In the genomic region with DNA sequence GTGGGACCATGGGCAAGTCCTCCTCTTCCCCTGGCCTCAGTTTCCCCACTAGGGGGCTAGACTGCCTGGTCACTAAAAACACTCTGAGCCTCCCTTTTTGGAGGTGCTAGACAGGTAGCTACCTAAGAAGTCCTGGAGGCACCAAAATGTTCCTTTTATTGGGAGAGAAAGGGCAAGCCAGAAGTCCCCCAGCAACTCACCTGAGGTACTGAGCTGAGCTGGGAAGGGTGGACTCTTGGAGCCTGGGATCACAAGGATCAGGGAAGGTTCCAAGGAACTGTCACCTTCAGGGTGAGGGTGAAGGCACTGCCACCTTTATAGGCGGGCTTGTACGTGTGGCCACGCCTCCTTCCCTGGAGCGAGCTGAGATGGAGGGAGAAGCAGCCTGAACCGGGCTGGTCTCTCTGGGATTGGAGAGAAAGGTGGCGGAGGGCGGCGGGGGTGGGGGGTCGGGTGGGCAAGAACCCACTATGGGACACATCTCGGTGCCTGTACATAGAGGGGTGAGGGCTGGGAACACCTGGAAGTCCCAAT, we compare ENCODE assay signal across 8 cellular contexts. TPM values are rescaled to one million over a fixed set of nuclear protein-coding genes. Genes with fewer than 3 reads are reported as not detected.
A peak's percentile ranks its signal among the peaks of the same experiment; 100 is the strongest.
DNase-seq lines count a peak whose midpoint lies in the region; ATAC-seq, FAIRE-seq and TF ChIP-seq lines count a peak whose summit lies in the region.

A gene with protein sequence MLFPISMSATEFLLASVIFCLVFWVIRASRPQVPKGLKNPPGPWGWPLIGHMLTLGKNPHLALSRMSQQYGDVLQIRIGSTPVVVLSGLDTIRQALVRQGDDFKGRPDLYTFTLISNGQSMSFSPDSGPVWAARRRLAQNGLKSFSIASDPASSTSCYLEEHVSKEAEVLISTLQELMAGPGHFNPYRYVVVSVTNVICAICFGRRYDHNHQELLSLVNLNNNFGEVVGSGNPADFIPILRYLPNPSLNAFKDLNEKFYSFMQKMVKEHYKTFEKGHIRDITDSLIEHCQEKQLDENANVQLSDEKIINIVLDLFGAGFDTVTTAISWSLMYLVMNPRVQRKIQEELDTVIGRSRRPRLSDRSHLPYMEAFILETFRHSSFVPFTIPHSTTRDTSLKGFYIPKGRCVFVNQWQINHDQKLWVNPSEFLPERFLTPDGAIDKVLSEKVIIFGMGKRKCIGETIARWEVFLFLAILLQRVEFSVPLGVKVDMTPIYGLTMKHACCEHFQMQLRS (minus strand): TSS at position 288 of the 534 bp plus-strand sequence. CDS start 2,431 bp downstream, outside the sequence.

- H3K9me3 ChIP-seq in SJCRH30 (replicated peaks): no peaks in the 10 kb centered on the region
- H3K9me3 ChIP-seq in K562 (replicated peaks; ENCODE audit: control insufficient read depth, insufficient read depth, low read depth, low read length): no peaks in the 10 kb centered on the region

- ATAC-seq in K562 (peak; percentile 27; the same call in 1 of the 3 replicates), GM19023 (IDR thresholded peaks at IDR 0.05; ENCODE audit: unreplicated experiment) (no peak)

- no peaks in the 10 kb centered on the region for H3K36me3 ChIP-seq in SJCRH30
- H3K36me3 ChIP-seq in K562 (ENCODE audit: control insufficient read depth, insufficient read depth, low read length): no peaks in the 10 kb centered on the region
- H3K36me3 ChIP-seq in kidney epithelial cell (ENCODE audit: control insufficient read depth, insufficient read depth, low read length): no peaks in the 10 kb centered on the region

- TF ChIP-seq POLR2A in K562 (conservative IDR thresholded peaks at IDR 0.05): no peak

- in situ Hi-C loops in K562 (cut with MboI): no loop called here

- H3K27ac ChIP-seq in SJCRH30: no peak within 1 kb of the TSS
- H3K27ac ChIP-seq in K562 (ENCODE audit: extremely low read depth, low read depth, low read length): no peak within 1 kb of the TSS

- no peak for TF ChIP-seq RAD21 in K562 (CRISPR knock-in tag; conservative IDR thresholded peaks at IDR 0.05 in 1 of 2, IDR thresholded peaks at IDR 0.05 in 1 of 2)

- H4K20me1 ChIP-seq in K562 (replicated peaks; ENCODE audit: control insufficient read depth, insufficient read depth, low read length): no peaks in the 10 kb centered on the region

- CTCF ChIA-PET in K562 (lab: Yijun Ruan, JAX; ENCODE audit: low intra/inter-chr PET ratio): no interaction called here

- peak within 1 kb of the TSS in 1 of 2 experiments; percentile 45; a peak in 2 of 4 replicates for H3K9ac ChIP-seq in K562 (ENCODE audit: insufficient read depth in 1 of 2, low read depth in 2 of 2, low read length in 2 of 2)

- no TSS peak for BruUV-seq in K562 (replicated peaks; lab: Mats Ljungman, UMichigan)

- intact Hi-C loops in K562 (cut with micrococcal nuclease): no loop called here

- H3K4me1 ChIP-seq in SJCRH30 (no peaks in the 10 kb centered on the region), K562 (replicated peaks in 1 of 2; ENCODE audit: control insufficient read depth in 2 of 2, insufficient read depth in 2 of 2, low read length in 2 of 2) (peaks cover 5 to 19% of the 10 kb centered on the region in 2 experiments; a peak in 2 of 5 replicates)

- POLR2A ChIA-PET in K562 (lab: Yijun Ruan, JAX): interaction anchor here (0.6 to 1.3 kb wide), 4 partner anchors 10 to 46 kb away, joined by 3 read pairs; no protein-coding TSS in a partner anchor

- DNase-seq in NCI-H1417 (lab: John Stamatoyannopoulos, UW): peak; percentile 39 to 54 (median 51)
- DNase-seq in NCI-H1417 treated with DMSO at 0.1 percent for 48 hours (lab: John Stamatoyannopoulos, UW): no peak
- DNase-seq in SJCRH30: no peak
- peak in 1 of 4 experiments; percentile 35 for DNase-seq in K562 (ENCODE audit: extremely low read depth in 1 of 4, low spot score in 3 of 4)
- no peak for DNase-seq in kidney epithelial cell (ENCODE audit: low read depth)
- DNase-seq in stimulated activated CD4-positive, alpha-beta T cell treated with anti-CD3 and anti-CD28 coated beads, Interleukin-2, amount 100 ng/mL, for 4 hours (ENCODE audit: low read depth): peak; percentile 19
- no peak for DNase-seq in middle frontal gyrus (ENCODE audit: extremely low spot score, low spot score)

- TF ChIP-seq CTCF in K562 (IDR thresholded peaks at IDR 0.05 in 2 of 3, conservative IDR thresholded peaks at IDR 0.05 in 1 of 3; ENCODE audit: insufficient read depth in 2 of 3, low read depth in 1 of 3, low read length in 3 of 3) (no peak), kidney epithelial cell (IDR thresholded peaks at IDR 0.05; ENCODE audit: insufficient read depth, low read length, poor library complexity, severe bottlenecking) (no peak)

- WGBS in K562 (ENCODE audit: insufficient coverage, low coverage, missing lambda C conversion rate): 0% methylated on average over 4 of the region's 10 CpGs

- H2AFZ ChIP-seq in K562 (ENCODE audit: low read depth, low read length): no peak within 1 kb of the TSS; the same call in 1 of the 2 replicates

- H3K4me3 ChIP-seq in SJCRH30 (peak within 1 kb of the TSS; percentile 46), K562 (peak within 1 kb of the TSS; percentile 10), kidney epithelial cell (ENCODE audit: low read depth, low read length) (peak within 1 kb of the TSS; percentile 30)

- H3K27me3 ChIP-seq in SJCRH30 (peaks cover 8% of the 10 kb centered on the region; the same call in 1 of the 2 replicates), K562 (ENCODE audit: control insufficient read depth in 2 of 2, insufficient read depth in 2 of 2, low read length in 2 of 2) (peaks cover 39 to 74% of the 10 kb centered on the region in 2 experiments), kidney epithelial cell (ENCODE audit: control insufficient read depth, insufficient read depth, low read length) (peaks cover 32% of the 10 kb centered on the region)

- H3K9me1 ChIP-seq in K562 (ENCODE audit: control insufficient read depth, insufficient read depth, low read length): no peaks in the 10 kb centered on the region

- no peaks in the 10 kb centered on the region for H3K79me2 ChIP-seq in K562 (ENCODE audit: control insufficient read depth, insufficient read depth, low read length)

- peak within 1 kb of the TSS; percentile 12 for H3K4me2 ChIP-seq in K562 (ENCODE audit: insufficient read depth, low read length)

- FAIRE-seq in K562 (lab: Jason Lieb, UNC): no peak

- TF ChIP-seq EP300 in K562 (IDR thresholded peaks at IDR 0.05; ENCODE audit: low read length): no peak

TF ChIP-seq in K562, 482 proteins besides CTCF, POLR2A, EP300 and RAD21:
- TF ChIP-seq SLC30A9 (CRISPR knock-in tag; IDR thresholded peaks at IDR 0.05) (no peak), ZNF707 (CRISPR knock-in tag; conservative IDR thresholded peaks at IDR 0.05) (no peak), TARDBP (IDR thresholded peaks at IDR 0.05) (no peak), LARP7 (IDR thresholded peaks at IDR 0.05) (no peak), MAZ (CRISPR knock-in tag; conservative IDR thresholded peaks at IDR 0.05 in 1 of 2, IDR thresholded peaks at IDR 0.05 in 1 of 2) (no peak), RBBP5 (IDR thresholded peaks at IDR 0.05; ENCODE audit: borderline replicate concordance, insufficient read depth, low read length, poor library complexity, severe bottlenecking) (no peak)
- TF ChIP-seq, protein P1, sequence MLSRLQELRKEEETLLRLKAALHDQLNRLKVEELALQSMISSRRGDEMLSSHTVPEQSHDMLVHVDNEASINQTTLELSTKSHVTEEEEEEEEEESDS (CRISPR knock-in tag; IDR thresholded peaks at IDR 0.05): no peak
- TF ChIP-seq, protein P2, sequence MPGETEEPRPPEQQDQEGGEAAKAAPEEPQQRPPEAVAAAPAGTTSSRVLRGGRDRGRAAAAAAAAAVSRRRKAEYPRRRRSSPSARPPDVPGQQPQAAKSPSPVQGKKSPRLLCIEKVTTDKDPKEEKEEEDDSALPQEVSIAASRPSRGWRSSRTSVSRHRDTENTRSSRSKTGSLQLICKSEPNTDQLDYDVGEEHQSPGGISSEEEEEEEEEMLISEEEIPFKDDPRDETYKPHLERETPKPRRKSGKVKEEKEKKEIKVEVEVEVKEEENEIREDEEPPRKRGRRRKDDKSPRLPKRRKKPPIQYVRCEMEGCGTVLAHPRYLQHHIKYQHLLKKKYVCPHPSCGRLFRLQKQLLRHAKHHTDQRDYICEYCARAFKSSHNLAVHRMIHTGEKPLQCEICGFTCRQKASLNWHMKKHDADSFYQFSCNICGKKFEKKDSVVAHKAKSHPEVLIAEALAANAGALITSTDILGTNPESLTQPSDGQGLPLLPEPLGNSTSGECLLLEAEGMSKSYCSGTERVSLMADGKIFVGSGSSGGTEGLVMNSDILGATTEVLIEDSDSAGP (CRISPR knock-in tag; IDR thresholded peaks at IDR 0.05): peak; percentile 72; the same call in 1 of the 2 replicates

RNA-seq across cellular contexts. Expression of the gene that starts here (rescaled TPM):
- total RNA-seq in SJCRH30 (2014; rRNA removed; shearing (Covaris generic)): not detected in 2 replicates
- total RNA-seq in K562 (2011; cell fraction: chromatin; rRNA removed; ENCODE audit: low replicate concordance): 0.32 TPM in 1 of 2 replicates, not detected in the other
- not detected in 2 replicates for total RNA-seq in K562 (2011; cell fraction: nucleolus; rRNA removed)
- total RNA-seq in K562 (2011; cell fraction: nucleoplasm; rRNA removed): not detected in 2 replicates
- total RNA-seq in K562 (2014; rRNA removed): 0.05 TPM in 1 of 2 replicates, not detected in the other
- total RNA-seq in K562 (2014; rRNA removed; fragmentation: Illumina TruSeq; extraction: Trizol): 0.04 and 0.06 TPM in 2 replicates
- total RNA-seq in K562 (2015; rRNA removed; fragmentation: Illumina TruSeq; extraction: Trizol): not detected in 2 replicates
- total RNA-seq in K562 (2021): 0.07 TPM in 1 of 2 replicates, not detected in the other
- polyA plus RNA-seq in K562 (2011; rRNA removed): 0.06 TPM in 1 of 2 replicates, not detected in the other
- 0.03 and 0.09 TPM in 2 replicates for polyA plus RNA-seq in K562 (2011; cell fraction: cytosol; rRNA removed)
- 0.10 and 0.11 TPM in 2 replicates for polyA plus RNA-seq in K562 (2011; cell fraction: nucleus; rRNA removed)
- polyA plus RNA-seq in K562 (2012): 0.12 TPM in 1 of 2 replicates, not detected in the other
- 0.13 TPM in 1 of 2 replicates, not detected in the other for polyA plus RNA-seq in K562 (2014; fragmentation: Illumina TruSeq; extraction: Trizol)
- polyA plus RNA-seq in K562 (2014; fragmentation: Nextera tagmentation; extraction: Ambion mirVana): not detected
- 1.4 TPM in 1 of 2 replicates, not detected in the other for polyA plus RNA-seq in K562 (2014; rRNA removed)
- not detected in 2 replicates for polyA minus RNA-seq in K562 (2011; rRNA and poly(A)+ RNA removed)
- polyA minus RNA-seq in K562 (2011; cell fraction: cytosol; rRNA and poly(A)+ RNA removed): not detected in 2 replicates
- polyA minus RNA-seq in K562 (2011; cell fraction: nucleus; rRNA and poly(A)+ RNA removed): 0.11 TPM in 1 of 2 replicates, not detected in the other
- 0.33 TPM in 1 of 2 replicates, not detected in the other for total RNA-seq in kidney epithelial cell

Comparison
In these comparisons a context has a peak if more than half of its experiments do, and no peak if none do; other contexts are left out.
1. DNase-seq: peak in NCI-H1417 (3 of 3) and stimulated activated CD4-positive, alpha-beta T cell treated with anti-CD3 and anti-CD28 coated beads, Interleukin-2, amount 100 ng/mL, for 4 hours (single experiment); none in NCI-H1417 treated with DMSO at 0.1 percent for 48 hours (single experiment), SJCRH30 (0 of 2), kidney epithelial cell (single experiment) and middle frontal gyrus (single experiment).
2. Peak in every context shown above with its lines, with median percentiles within 50 percentile points of each other: H3K4me3 ChIP-seq.